In the genomic region with DNA sequence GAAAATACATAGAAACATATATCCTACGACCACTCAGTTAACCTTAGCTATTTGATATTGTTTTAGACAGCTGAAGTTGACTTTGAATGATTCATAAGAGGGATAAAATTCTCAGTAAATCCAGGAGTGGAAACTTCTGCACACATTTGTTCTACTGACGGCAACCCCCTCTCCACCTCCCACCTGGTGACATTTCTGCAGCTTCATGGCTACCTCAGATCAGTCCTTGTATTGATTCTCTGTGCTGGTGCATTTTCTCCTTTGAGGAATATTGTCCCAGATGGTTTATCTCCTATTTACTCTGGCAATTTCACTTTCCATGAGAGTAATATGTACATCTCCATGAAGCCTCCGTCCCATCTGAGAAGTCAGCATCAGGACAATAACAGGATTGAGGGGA, we compare ENCODE assay signal across 17 cellular contexts. TPM values are rescaled to one million over a fixed set of nuclear protein-coding genes. Genes with fewer than 3 reads are reported as not detected.
DNase-seq lines count a peak whose midpoint lies in the region; TF ChIP-seq lines count a peak whose summit lies in the region.
"Had no signal": no experiment of that assay in that cellular context is flagged by ENCODE, and none has a peak within 500 bp of the region (broad histone marks: within the 10 kb centered on the region; RNA-seq: fewer than 3 reads in every experiment).

No MANE protein-coding gene starts in this region.

- no peaks in the 10 kb centered on the region for H3K27me3 Mint-ChIP-seq in MCF 10A (ENCODE audit: insufficient read depth, unreplicated experiment)
- no peaks in the 10 kb centered on the region for H3K27me3 Mint-ChIP-seq in stimulated activated naive CD8-positive, alpha-beta T cell treated with anti-CD3 and anti-CD28 coated beads, Interleukin-15, Interleukin-2, amounts not matched to agents 100 ng/mL and 50 ng/mL, for 24 hours

- CTCF ChIA-PET in MCF 10A (lab: Yijun Ruan, JAX) = interaction anchor here (0.5 to 14.2 kb wide), 4 partner anchors 12 to 875 kb away, joined by 3 to 506 read pairs (median 22); no protein-coding TSS in a partner anchor

- peaks cover 14% of the 10 kb centered on the region for H3K4me1 Mint-ChIP-seq in MCF 10A (ENCODE audit: insufficient read depth, unreplicated experiment)
- peaks cover 75% of the 10 kb centered on the region for H3K4me1 Mint-ChIP-seq in stimulated activated naive CD8-positive, alpha-beta T cell treated with anti-CD3 and anti-CD28 coated beads, Interleukin-15, Interleukin-2, amounts not matched to agents 100 ng/mL and 50 ng/mL, for 24 hours (ENCODE audit: low read depth)

- H3K4me1 ChIP-seq in breast epithelium (no peaks in the 10 kb centered on the region), transverse colon (no peaks in the 10 kb centered on the region)
- H3K4me1 ChIP-seq: Peyer's patch had no signal

- WGBS in transverse colon (ENCODE audit: low coverage in 1 of 2), 2 donors = 60 to 75% methylated on average over 2 to 3 of the region's 3 CpGs

- in situ Hi-C loops in transverse colon (cut with MboI; ENCODE audit: low pct_ligation_motif_present in 1 of 4, low pct_unique_long_range_greater_than_20kb in 1 of 4, low sequenced_read_pairs in 3 of 4) = loop anchor here in 2 of 4 donors (25.0 kb wide), 2 partner anchors 178 to 203 kb away; no protein-coding TSS in a partner anchor

- no peak overlapping the region for H3K4me3 Mint-ChIP-seq in MCF 10A (ENCODE audit: unreplicated experiment)
- H3K4me3 Mint-ChIP-seq in stimulated activated naive CD8-positive, alpha-beta T cell treated with anti-CD3 and anti-CD28 coated beads, Interleukin-15, Interleukin-2, amounts not matched to agents 100 ng/mL and 50 ng/mL, for 24 hours = peak overlapping the region; percentile 74
- H3K4me3 Mint-ChIP-seq: dendritic cell treated with granulocyte-macrophage colony-stimulating factor and Interleukin-4, amounts not matched to agents 40 ng/mL and 50 ng/mL, for 4 days had no signal

- TF ChIP-seq CTCF in MCF 10A (IDR thresholded peaks at IDR 0.05; ENCODE audit: unreplicated experiment) (no peak), breast epithelium (IDR thresholded peaks at IDR 0.05) (no peak), transverse colon (IDR thresholded peaks at IDR 0.05) (no peak)

- H3K9me3 ChIP-seq in breast epithelium (no peaks in the 10 kb centered on the region), transverse colon (no peaks in the 10 kb centered on the region)
- H3K9me3 ChIP-seq: Peyer's patch had no signal

- DNase-seq in MCF 10A (ENCODE audit: unreplicated experiment) (no peak), breast epithelium (ENCODE audit: low spot score in 2 of 2) (no peak), epithelial cell of prostate (ENCODE audit: low read depth, low spot score) (no peak), transverse colon (no peak), NCI-H146 (lab: John Stamatoyannopoulos, UW) (no peak), amniotic stem cell (lab: John Stamatoyannopoulos, UW) (no peak)
- DNase-seq in activated CD4-positive, alpha-beta T cell treated with anti-CD3 and anti-CD28 coated beads for 48 hours = peak; percentile 44
- DNase-seq: activated CD8-positive, alpha-beta memory T cell treated with anti-CD3 and anti-CD28 coated beads, Interleukin-2, amount 50 U/mL, for 48 hours; AML-193; GOT3; head of caudate nucleus; KBM-7; NCI-H1092 treated with DMSO at 0.1 percent for 48 hours; NCI-H82; Peyer's patch had no signal

- H3K36me3 Mint-ChIP-seq in MCF 10A (ENCODE audit: insufficient read depth, unreplicated experiment) = no peaks in the 10 kb centered on the region
- H3K36me3 Mint-ChIP-seq in stimulated activated naive CD8-positive, alpha-beta T cell treated with anti-CD3 and anti-CD28 coated beads, Interleukin-15, Interleukin-2, amounts not matched to agents 100 ng/mL and 50 ng/mL, for 24 hours (ENCODE audit: low read depth) = no peaks in the 10 kb centered on the region

- no peak for TF ChIP-seq POLR2A in breast epithelium (IDR thresholded peaks at IDR 0.05)
- no peak for TF ChIP-seq POLR2A in transverse colon (IDR thresholded peaks at IDR 0.05)

- intact Hi-C loops in MCF 10A (cut with micrococcal nuclease) = no loop called here
- intact Hi-C loops in breast epithelium (cut with DNase I; ENCODE audit: low total_unique reads) = no loop called here
- intact Hi-C loops in transverse colon (cut with DNase I; ENCODE audit: low total_unique reads) = loop anchor here (10.0 kb wide), 1 partner anchor 201 kb away; no protein-coding TSS in a partner anchor

- no peak overlapping the region for H3K4me3 ChIP-seq in breast epithelium
- H3K4me3 ChIP-seq in transverse colon = no peak overlapping the region
- H3K4me3 ChIP-seq: Peyer's patch had no signal

- H3K27me3 ChIP-seq in breast epithelium (no peaks in the 10 kb centered on the region), transverse colon (peaks cover 7% of the 10 kb centered on the region)
- H3K27me3 ChIP-seq: Peyer's patch had no signal

- peak overlapping the region; percentile 1 for H3K27ac Mint-ChIP-seq in MCF 10A (ENCODE audit: low read depth, unreplicated experiment)
- H3K27ac Mint-ChIP-seq in stimulated activated naive CD8-positive, alpha-beta T cell treated with anti-CD3 and anti-CD28 coated beads, Interleukin-15, Interleukin-2, amounts not matched to agents 100 ng/mL and 50 ng/mL, for 24 hours = peak overlapping the region; percentile 91
- H3K27ac Mint-ChIP-seq: dendritic cell treated with granulocyte-macrophage colony-stimulating factor and Interleukin-4, amounts not matched to agents 40 ng/mL and 50 ng/mL, for 4 days had no signal

- POLR2A ChIA-PET in MCF 10A (lab: Yijun Ruan, JAX) = interaction anchor here (0.8 to 1.0 kb wide), 2 partner anchors 88 to 191 kb away, joined by 3 read pairs; no protein-coding TSS in a partner anchor

- H3K27ac ChIP-seq in breast epithelium (no peak overlapping the region), epithelial cell of prostate (peak overlapping the region; percentile 54), transverse colon (no peak overlapping the region)

- H3K9me3 Mint-ChIP-seq in MCF 10A (ENCODE audit: unreplicated experiment) = no peaks in the 10 kb centered on the region
- peaks cover 3% of the 10 kb centered on the region for H3K9me3 Mint-ChIP-seq in stimulated activated naive CD8-positive, alpha-beta T cell treated with anti-CD3 and anti-CD28 coated beads, Interleukin-15, Interleukin-2, amounts not matched to agents 100 ng/mL and 50 ng/mL, for 24 hours
- H3K9me3 Mint-ChIP-seq: dendritic cell treated with granulocyte-macrophage colony-stimulating factor and Interleukin-4, amounts not matched to agents 40 ng/mL and 50 ng/mL, for 4 days had no signal

- no TSS peak for BruUV-seq in MCF 10A (replicated peaks; lab: Mats Ljungman, UMichigan)

- H3K36me3 ChIP-seq in breast epithelium = no peaks in the 10 kb centered on the region
- H3K36me3 ChIP-seq in transverse colon = no peaks in the 10 kb centered on the region
- H3K36me3 ChIP-seq: Peyer's patch had no signal

- no peak for TF ChIP-seq EP300 in transverse colon (IDR thresholded peaks at IDR 0.05; ENCODE audit: low read depth)

RNA-seq across cellular contexts. Expression of a gene that starts 57.7 kb away (rescaled TPM):
- total RNA-seq in MCF 10A (2022) (114 and 115 TPM in 2 replicates), breast epithelium (10 to 100 TPM; 10.4 to 17.7 (median 14.6) TPM), transverse colon (10 to 100 TPM in 3 of 4 donors, not detected in 1; 13.7 to 21.6 (median 15.7) TPM)
